21 cellular contexts compared by ENCODE assay signal in genomic region chr12:106941481-106942156, GRCh38.
"Had no signal": no experiment of that assay in that cellular context is flagged by ENCODE, and none has a peak within 500 bp of the region (broad histone marks: within the 10 kb centered on the region; RNA-seq: fewer than 3 reads in every experiment).

No MANE protein-coding gene starts in this region.

- DNase-seq: activated CD4-positive, alpha-beta memory T cell treated with anti-CD3 and anti-CD28 coated beads, Interleukin-2, amount 10 ng/mL, durations not matched to agents 7 days and 5 days; activated CD4-positive, alpha-beta T cell treated with anti-CD3 and anti-CD28 coated beads for 36 hours; activated CD4-positive, alpha-beta T cell treated with anti-CD3 and anti-CD28 coated beads, Interleukin-2, amount 50 U/mL, for 1 hour; activated gamma-delta T cell; activated naive CD4-positive, alpha-beta T cell treated with anti-CD3 and anti-CD28 coated beads for 36 hours; activated T-cell treated with anti-CD3 and anti-CD28 coated beads for 4 hours; activated T-cell treated with anti-CD3 and anti-CD28 coated beads, Interleukin-2, amount 50 U/mL, for 48 hours; MM.1S; NCI-H1105; NCI-H1436 treated with DMSO at 0.1 percent for 48 hours; NCI-H187 treated with DMSO at 0.1 percent for 48 hours; NCI-H2081 treated with DMSO at 0.1 percent for 48 hours; NCI-H446; NCI-H524; PC-3; SHP77; SW 1271; WERI-Rb-1 had no signal

- ATAC-seq: activated CD4-positive, alpha-beta T cell treated with anti-CD3 and anti-CD28 coated beads for 36 hours; activated T-helper 17 cell treated with anti-CD3 and anti-CD28 coated beads, Interleukin-2, amount 50 U/mL, for 72 hours; PC-3; SK-N-SH treated with all-trans-retinoic acid at 6 μM for 48 hours had no signal

- H3K27ac ChIP-seq: SJSA1, WERI-Rb-1 had no signal

- H3K27me3 ChIP-seq: SJSA1 had no signal

- H3K4me1 ChIP-seq: SJSA1 had no signal

- H3K36me3 ChIP-seq: SJSA1, WERI-Rb-1 had no signal

- H3K4me3 ChIP-seq: SJSA1 had no signal
